8 cellular contexts compared by ENCODE assay signal in genomic region chr17:64504769-64505319, GRCh38. TPM values are rescaled to one million over a fixed set of nuclear protein-coding genes. Genes with fewer than 3 reads are reported as not detected.
A peak's percentile ranks its signal among the peaks of the same experiment; 100 is the strongest.
DNase-seq lines count a peak whose midpoint lies in the region; ATAC-seq, FAIRE-seq and TF ChIP-seq lines count a peak whose summit lies in the region.

No MANE protein-coding gene starts in this region.

- H3K27ac Mint-ChIP-seq in T-helper 17 cell: peak overlapping the region; percentile 100

- FAIRE-seq in RCC 7860 (lab: Jason Lieb, UNC): no peak

- H3K4me1 ChIP-seq in gastrocnemius medialis: peaks cover 40% of the 10 kb centered on the region in 2 donors

- H3K9me3 ChIP-seq in T-helper 17 cell (ENCODE audit: control insufficient read depth, low read length, poor library complexity, severe bottlenecking) (no peaks in the 10 kb centered on the region), gastrocnemius medialis (no peaks in the 10 kb centered on the region)

- ATAC-seq in T-helper 17 cell (no peak), gastrocnemius medialis (no peak), HG02642 (IDR thresholded peaks at IDR 0.05; ENCODE audit: poor library complexity, unreplicated experiment) (no peak)

- peaks cover 7 to 57% of the 10 kb centered on the region in 2 donors for H3K36me3 ChIP-seq in gastrocnemius medialis

- DNase-seq in DMS53 (lab: John Stamatoyannopoulos, UW): peak; percentile 39
- no peak for DNase-seq in DMS53 treated with DMSO at 0.1 percent for 48 hours (lab: John Stamatoyannopoulos, UW; ENCODE audit: unreplicated experiment)
- no peak for DNase-seq in T-helper 17 cell
- DNase-seq in fibroblast of villous mesenchyme (ENCODE audit: low read depth): peak; percentile 91
- DNase-seq in gastrocnemius medialis: no peak
- DNase-seq in RCC 7860 (ENCODE audit: low spot score): no peak
- no peak for DNase-seq in D341Med (ENCODE audit: low spot score)

- H3K4me1 Mint-ChIP-seq in T-helper 17 cell: peaks cover 68% of the 10 kb centered on the region

- TF ChIP-seq CTCF in fibroblast of villous mesenchyme (IDR thresholded peaks at IDR 0.05; ENCODE audit: insufficient read depth, low read depth, low read length): no peak
- TF ChIP-seq CTCF in gastrocnemius medialis (IDR thresholded peaks at IDR 0.05 in 4 of 5, conservative IDR thresholded peaks at IDR 0.05 in 1 of 5): no peak

- peaks cover 24% of the 10 kb centered on the region for H3K36me3 Mint-ChIP-seq in T-helper 17 cell (ENCODE audit: low read depth)

- H3K27me3 ChIP-seq in gastrocnemius medialis: no peaks in the 10 kb centered on the region

- H3K27ac ChIP-seq in gastrocnemius medialis: peak overlapping the region; percentile 97 to 100 (median 99)

- in situ Hi-C loops in gastrocnemius medialis (cut with MboI; ENCODE audit: low sequenced_read_pairs in 4 of 4): loop anchor here in 2 of 4 donors (10.0 to 25.0 kb wide), 2 partner anchors 140 to 668 kb away; partner anchors contain the start of genes FTSJ3 (in 1 of the 2), PSMC5 (in 1 of the 2) and SMARCD2 (in 1 of the 2)

- H3K27me3 Mint-ChIP-seq in T-helper 17 cell: no peaks in the 10 kb centered on the region

- intact Hi-C loops in gastrocnemius medialis (cut with DNase I; ENCODE audit: low total_unique reads): loop anchor here (5.0 to 10.0 kb wide), 5 partner anchors 157 to 1057 kb away; partner anchors contain the start of genes AXIN2, FTSJ3, PSMC5 and SMARCD2

- H3K4me3 Mint-ChIP-seq in T-helper 17 cell: peak overlapping the region; percentile 99

- peak overlapping the region; percentile 99 for H3K4me3 ChIP-seq in fibroblast of villous mesenchyme (ENCODE audit: low read depth, low read length)
- peak overlapping the region; percentile 89 to 98 (median 96) for H3K4me3 ChIP-seq in gastrocnemius medialis

- no peak for TF ChIP-seq POLR2A in gastrocnemius medialis (IDR thresholded peaks at IDR 0.05)

RNA-seq across cellular contexts. Expression of gene DDX5, which starts 1.2 kb away (rescaled TPM):
- total RNA-seq in T-helper 17 cell: 1,000 to 10,000 TPM; 2,533 to 2,679 TPM
- total RNA-seq in fibroblast of villous mesenchyme: 335 and 361 TPM in 2 replicates
- 100 to 1,000 TPM; 450 to 771 (median 541) TPM for total RNA-seq in gastrocnemius medialis

RNA-seq across cellular contexts. Expression of gene CEP95, which starts 1.9 kb away (rescaled TPM):
- total RNA-seq in T-helper 17 cell: 100 to 1,000 TPM; 130 to 143 TPM
- total RNA-seq in fibroblast of villous mesenchyme: 26.3 and 27.1 TPM in 2 replicates
- total RNA-seq in gastrocnemius medialis: 10 to 100 TPM in 3 of 4 donors, 1 to 10 TPM in 1; 6.5 to 18.8 (median 17.7) TPM

RNA-seq across cellular contexts. Expression of gene POLG2, which starts 8.0 kb away (rescaled TPM):
- total RNA-seq in T-helper 17 cell: 10 to 100 TPM; 37.1 to 39.0 TPM
- total RNA-seq in fibroblast of villous mesenchyme: 8.4 and 12.5 TPM in 2 replicates
- 1 to 10 TPM; 1.4 to 5.6 (median 2.6) TPM for total RNA-seq in gastrocnemius medialis

RNA-seq across cellular contexts. Expression of gene MILR1, which starts 55.9 kb away (rescaled TPM):
- total RNA-seq in T-helper 17 cell (1 to 10 TPM; 1.0 to 1.4 TPM), fibroblast of villous mesenchyme (2.6 and 3.9 TPM in 2 replicates), gastrocnemius medialis (1 to 10 TPM in 2 of 4 donors, under 1 TPM in 1, not detected in 1; 0.76 to 3.3 (median 2.2) TPM)

Comparison
In these comparisons a context has a peak if more than half of its experiments do, and no peak if none do; other contexts are left out.
1. DNase-seq: peak in DMS53 (single experiment) and fibroblast of villous mesenchyme (single experiment); none in DMS53 treated with DMSO at 0.1 percent for 48 hours (single experiment), T-helper 17 cell (0 of 3), gastrocnemius medialis (0 of 2), RCC 7860 (single experiment) and D341Med (single experiment).